ENCODE assay signal across 8 cellular contexts in the genomic region with DNA sequence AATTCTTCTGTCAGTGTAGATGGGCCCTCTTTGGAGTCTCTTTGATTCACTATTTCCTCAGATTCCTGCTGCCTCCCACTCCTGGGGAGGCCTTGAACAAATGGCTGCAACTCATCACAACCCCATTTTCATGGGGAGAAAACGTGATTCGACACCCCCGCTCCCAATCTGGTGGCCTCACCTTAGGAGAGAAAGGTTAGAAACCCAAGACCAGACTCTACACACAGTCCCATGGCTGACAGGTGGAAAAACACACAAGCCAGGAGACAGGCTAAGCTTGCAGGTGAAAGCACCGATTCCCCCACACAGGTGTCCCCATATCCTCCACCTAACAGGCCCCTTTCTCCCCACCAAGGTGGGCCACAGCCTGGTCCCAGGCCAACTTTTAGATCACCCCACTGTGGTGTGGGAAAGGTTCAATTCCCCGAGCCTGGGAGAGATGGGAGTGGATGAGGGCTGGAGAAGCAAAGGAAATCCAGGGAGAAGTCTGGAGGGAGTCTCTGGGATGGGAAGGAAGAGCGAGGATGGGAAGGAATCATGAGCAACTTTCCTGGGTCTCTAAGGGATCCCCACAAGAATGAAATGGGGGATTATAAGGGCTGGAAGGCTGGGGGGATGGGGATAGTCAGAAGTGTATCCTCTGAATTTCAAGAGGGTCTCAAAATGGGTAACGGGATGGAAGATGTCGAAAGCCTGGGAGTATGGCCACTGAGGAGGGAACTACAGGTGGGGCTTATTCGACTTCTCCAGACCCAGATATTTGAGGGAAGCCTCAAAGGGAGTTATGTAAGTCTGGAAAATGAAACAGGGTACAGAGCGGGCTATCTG. TPM values are rescaled to one million over a fixed set of nuclear protein-coding genes. Genes with fewer than 3 reads are reported as not detected.
DNase-seq lines count a peak whose midpoint lies in the region; ATAC-seq, FAIRE-seq and TF ChIP-seq lines count a peak whose summit lies in the region.

No MANE protein-coding gene starts in this region.

- no peak for TF ChIP-seq POLR2A in K562 (conservative IDR thresholded peaks at IDR 0.05)
- TF ChIP-seq POLR2A in upper lobe of left lung (IDR thresholded peaks at IDR 0.05): no peak

- intact Hi-C loops in K562 (cut with micrococcal nuclease): loop anchor here (10.0 kb wide), 1 partner anchor 148 kb away; the partner anchor contains the start of gene ASXL1

- WGBS in K562 (ENCODE audit: insufficient coverage, low coverage, missing lambda C conversion rate): 12% methylated on average over 10 of the region's 10 CpGs
- 28 to 35% methylated on average over 10 of the region's 10 CpGs for WGBS in lung, 2 donors
- 30 to 36% methylated on average over 10 of the region's 10 CpGs for WGBS in upper lobe of left lung, 2 donors

- H3K4me1 Mint-ChIP-seq in IgD-negative memory B cell: peaks cover 57 to 65% (median 60%) of the 10 kb centered on the region in 3 donors

- POLR2A ChIA-PET in K562 (lab: Yijun Ruan, JAX): interaction anchor here (0.6 to 1.7 kb wide), 4 partner anchors 11 to 384 kb away, joined by 3 to 6 read pairs (median 3); no protein-coding TSS in a partner anchor

- CTCF ChIA-PET in K562 (lab: Yijun Ruan, JAX; ENCODE audit: low intra/inter-chr PET ratio): no interaction called here

- H3K27me3 Mint-ChIP-seq in IgD-negative memory B cell: no peaks in the 10 kb centered on the region

- H3K27ac ChIP-seq in 22Rv1 (peak overlapping the region; percentile 81), K562 (ENCODE audit: extremely low read depth, low read depth, low read length) (peak overlapping the region; percentile 89), lung (ENCODE audit: low read depth in 1 of 2, low read length in 1 of 2) (peak overlapping the region; percentile 87 to 98), upper lobe of left lung (peak overlapping the region; percentile 91 to 98 (median 92))

- DNase-seq in K562 (ENCODE audit: extremely low read depth in 1 of 4, low spot score in 3 of 4) (peak in 1 of 4 experiments; percentile 13), lung (ENCODE audit: low spot score) (no peak), upper lobe of left lung (no peak), HPDE6-E6E7 (ENCODE audit: extremely low spot score) (no peak), NCI-H1436 treated with DMSO at 0.1 percent for 48 hours (lab: John Stamatoyannopoulos, UW) (no peak), UCSD-AML1 (lab: John Stamatoyannopoulos, UW; ENCODE audit: unreplicated experiment) (no peak)

- ATAC-seq in K562: peak; percentile 5
- no peak for ATAC-seq in lung (ENCODE audit: insufficient read depth, low FRiP score)
- no peak for ATAC-seq in upper lobe of left lung (ENCODE audit: low FRiP score in 2 of 2)

- BruUV-seq in K562 (replicated peaks; lab: Mats Ljungman, UMichigan): no TSS peak

- H3K9ac ChIP-seq in K562 (ENCODE audit: insufficient read depth in 1 of 2, low read depth in 2 of 2, low read length in 2 of 2): peak overlapping the region; percentile 98 to 99

- H3K36me3 ChIP-seq in K562 (ENCODE audit: control insufficient read depth, insufficient read depth, low read length) (peaks cover 69% of the 10 kb centered on the region), lung (ENCODE audit: control insufficient read depth in 2 of 2, insufficient read depth in 2 of 2, low read length in 2 of 2) (peaks cover under 1 to 8% of the 10 kb centered on the region in 2 donors), upper lobe of left lung (peaks cover 0 to 21% (median 9%) of the 10 kb centered on the region in 4 donors)

- H3K4me1 ChIP-seq in K562 (replicated peaks in 1 of 2; ENCODE audit: control insufficient read depth in 2 of 2, insufficient read depth in 2 of 2, low read length in 2 of 2) (peaks cover 18 to 39% of the 10 kb centered on the region in 2 experiments), lung (ENCODE audit: control insufficient read depth in 2 of 2, insufficient read depth in 2 of 2, low read length in 2 of 2) (peaks cover 12 to 47% of the 10 kb centered on the region in 2 donors), upper lobe of left lung (peaks cover 56 to 64% (median 61%) of the 10 kb centered on the region in 4 donors)

- peak overlapping the region; percentile 81 to 97 (median 90) for H3K27ac Mint-ChIP-seq in IgD-negative memory B cell

- H3K36me3 Mint-ChIP-seq in IgD-negative memory B cell: peaks cover under 1% of the 10 kb centered on the region

- in situ Hi-C loops in K562 (cut with MboI): no loop called here

- peaks cover 16% of the 10 kb centered on the region for H4K20me1 ChIP-seq in K562 (replicated peaks; ENCODE audit: control insufficient read depth, insufficient read depth, low read length)

- TF ChIP-seq RAD21 in K562 (CRISPR knock-in tag; conservative IDR thresholded peaks at IDR 0.05 in 1 of 2, IDR thresholded peaks at IDR 0.05 in 1 of 2): no peak

- peaks cover 92% of the 10 kb centered on the region for H3K79me2 ChIP-seq in K562 (ENCODE audit: control insufficient read depth, insufficient read depth, low read length)

- TF ChIP-seq CTCF in 22Rv1 (IDR thresholded peaks at IDR 0.05): no peak
- no peak for TF ChIP-seq CTCF in K562 (IDR thresholded peaks at IDR 0.05 in 2 of 3, conservative IDR thresholded peaks at IDR 0.05 in 1 of 3; ENCODE audit: insufficient read depth in 2 of 3, low read depth in 1 of 3, low read length in 3 of 3)
- TF ChIP-seq CTCF in lung (IDR thresholded peaks at IDR 0.05; ENCODE audit: control extremely low read depth, extremely low read depth): no peak
- no peak for TF ChIP-seq CTCF in upper lobe of left lung (IDR thresholded peaks at IDR 0.05)

- H3K4me2 ChIP-seq in K562 (ENCODE audit: insufficient read depth, low read length): peak overlapping the region; percentile 98

- H3K4me3 Mint-ChIP-seq in IgD-negative memory B cell: peak overlapping the region; percentile 89 to 97 (median 96)

- peak overlapping the region; percentile 99 for H3K4me3 ChIP-seq in K562
- H3K4me3 ChIP-seq in lung: peak overlapping the region; percentile 94
- H3K4me3 ChIP-seq in upper lobe of left lung: peak overlapping the region; percentile 68 to 98 (median 78)

- H3K27me3 ChIP-seq in K562 (ENCODE audit: control insufficient read depth in 2 of 2, insufficient read depth in 2 of 2, low read length in 2 of 2) (no peaks in the 10 kb centered on the region), lung (ENCODE audit: control insufficient read depth, insufficient read depth) (no peaks in the 10 kb centered on the region), upper lobe of left lung (no peaks in the 10 kb centered on the region)

- H3K9me3 ChIP-seq in K562 (replicated peaks; ENCODE audit: control insufficient read depth, insufficient read depth, low read depth, low read length) (no peaks in the 10 kb centered on the region), lung (ENCODE audit: control insufficient read depth in 2 of 2, insufficient read depth in 1 of 2, low read length in 1 of 2) (no peaks in the 10 kb centered on the region), upper lobe of left lung (no peaks in the 10 kb centered on the region)

- H3K9me3 Mint-ChIP-seq in IgD-negative memory B cell: no peaks in the 10 kb centered on the region

- H2AFZ ChIP-seq in K562 (ENCODE audit: low read depth, low read length): peak overlapping the region; percentile 71

- no peak for FAIRE-seq in K562 (lab: Jason Lieb, UNC)

- no peak for TF ChIP-seq EP300 in K562 (IDR thresholded peaks at IDR 0.05; ENCODE audit: low read length)
- TF ChIP-seq EP300 in upper lobe of left lung (IDR thresholded peaks at IDR 0.05): no peak

- H3K9me1 ChIP-seq in K562 (ENCODE audit: control insufficient read depth, insufficient read depth, low read length): no peaks in the 10 kb centered on the region

RNA-seq across cellular contexts. Expression of gene PLAGL2, which starts 0.9 kb away (rescaled TPM):
- 4.8 TPM for polyA plus RNA-seq in IgD-negative memory B cell
- total RNA-seq in K562 (2011; cell fraction: chromatin; rRNA removed; ENCODE audit: low replicate concordance): 15.9 and 22.3 TPM in 2 replicates
- 11.4 and 12.5 TPM in 2 replicates for total RNA-seq in K562 (2011; cell fraction: nucleolus; rRNA removed)
- total RNA-seq in K562 (2011; cell fraction: nucleoplasm; rRNA removed): 18.0 and 31.8 TPM in 2 replicates
- total RNA-seq in K562 (2014; rRNA removed): 4.0 and 5.5 TPM in 2 replicates
- total RNA-seq in K562 (2014; rRNA removed; fragmentation: Illumina TruSeq; extraction: Trizol): 5.6 and 6.4 TPM in 2 replicates
- total RNA-seq in K562 (2015; rRNA removed; fragmentation: Illumina TruSeq; extraction: Trizol): 6.2 and 6.7 TPM in 2 replicates
- 20.1 and 21.8 TPM in 2 replicates for total RNA-seq in K562 (2021)
- polyA plus RNA-seq in K562 (2011; rRNA removed): 7.1 and 7.2 TPM in 2 replicates
- polyA plus RNA-seq in K562 (2011; cell fraction: cytosol; rRNA removed): 9.6 and 9.7 TPM in 2 replicates
- 7.9 and 13.1 TPM in 2 replicates for polyA plus RNA-seq in K562 (2011; cell fraction: nucleus; rRNA removed)
- polyA plus RNA-seq in K562 (2012): 11.7 and 12.7 TPM in 2 replicates
- polyA plus RNA-seq in K562 (2014; fragmentation: Illumina TruSeq; extraction: Trizol): 21.8 and 24.3 TPM in 2 replicates
- polyA plus RNA-seq in K562 (2014; fragmentation: Nextera tagmentation; extraction: Ambion mirVana): 1 to 10 TPM; 3.1 to 5.3 TPM
- polyA plus RNA-seq in K562 (2014; rRNA removed): 10.6 and 11.4 TPM in 2 replicates
- 6.5 and 8.3 TPM in 2 replicates for polyA minus RNA-seq in K562 (2011; rRNA and poly(A)+ RNA removed)
- 10.6 and 13.0 TPM in 2 replicates for polyA minus RNA-seq in K562 (2011; cell fraction: cytosol; rRNA and poly(A)+ RNA removed)
- polyA minus RNA-seq in K562 (2011; cell fraction: nucleus; rRNA and poly(A)+ RNA removed): 5.3 and 6.8 TPM in 2 replicates
- total RNA-seq in lung: 10 to 100 TPM; 14.5 to 15.8 TPM
- 10 to 100 TPM in 1 of 2 donors, 1 to 10 TPM in 1; 4.6 to 11.4 TPM for polyA plus RNA-seq in lung
- total RNA-seq in upper lobe of left lung: 10 to 100 TPM; 11.4 to 17.1 (median 14.1) TPM

RNA-seq across cellular contexts. Expression of gene POFUT1, which starts 1.1 kb away (rescaled TPM):
- 15.1 TPM for polyA plus RNA-seq in IgD-negative memory B cell
- 57.2 and 80.7 TPM in 2 replicates for total RNA-seq in K562 (2011; cell fraction: chromatin; rRNA removed; ENCODE audit: low replicate concordance)
- 72.2 and 72.5 TPM in 2 replicates for total RNA-seq in K562 (2011; cell fraction: nucleolus; rRNA removed)
- total RNA-seq in K562 (2011; cell fraction: nucleoplasm; rRNA removed): 70.9 and 93.4 TPM in 2 replicates
- 23.5 and 29.4 TPM in 2 replicates for total RNA-seq in K562 (2014; rRNA removed)
- 25.7 and 25.9 TPM in 2 replicates for total RNA-seq in K562 (2014; rRNA removed; fragmentation: Illumina TruSeq; extraction: Trizol)
- 32.8 and 33.2 TPM in 2 replicates for total RNA-seq in K562 (2015; rRNA removed; fragmentation: Illumina TruSeq; extraction: Trizol)
- 38.2 and 44.7 TPM in 2 replicates for total RNA-seq in K562 (2021)
- 21.3 and 21.6 TPM in 2 replicates for polyA plus RNA-seq in K562 (2011; rRNA removed)
- polyA plus RNA-seq in K562 (2011; cell fraction: cytosol; rRNA removed): 19.2 and 27.8 TPM in 2 replicates
- 15.0 and 22.1 TPM in 2 replicates for polyA plus RNA-seq in K562 (2011; cell fraction: nucleus; rRNA removed)
- polyA plus RNA-seq in K562 (2012): 22.6 and 26.2 TPM in 2 replicates
- 32.7 and 34.3 TPM in 2 replicates for polyA plus RNA-seq in K562 (2014; fragmentation: Illumina TruSeq; extraction: Trizol)
- polyA plus RNA-seq in K562 (2014; fragmentation: Nextera tagmentation; extraction: Ambion mirVana): 1 to 10 TPM; 3.5 to 6.0 TPM
- 22.7 and 24.8 TPM in 2 replicates for polyA plus RNA-seq in K562 (2014; rRNA removed)
- 25.2 and 26.7 TPM in 2 replicates for polyA minus RNA-seq in K562 (2011; rRNA and poly(A)+ RNA removed)
- 19.7 and 23.0 TPM in 2 replicates for polyA minus RNA-seq in K562 (2011; cell fraction: cytosol; rRNA and poly(A)+ RNA removed)
- polyA minus RNA-seq in K562 (2011; cell fraction: nucleus; rRNA and poly(A)+ RNA removed): 13.7 and 16.8 TPM in 2 replicates
- total RNA-seq in lung: 10 to 100 TPM; 23.1 to 37.1 TPM
- 10 to 100 TPM in 1 of 2 donors, 1 to 10 TPM in 1; 9.0 to 20.3 TPM for polyA plus RNA-seq in lung
- 10 to 100 TPM; 12.6 to 31.5 (median 26.5) TPM for total RNA-seq in upper lobe of left lung
